1 cellular context compared by ENCODE assay signal in the genomic region with DNA sequence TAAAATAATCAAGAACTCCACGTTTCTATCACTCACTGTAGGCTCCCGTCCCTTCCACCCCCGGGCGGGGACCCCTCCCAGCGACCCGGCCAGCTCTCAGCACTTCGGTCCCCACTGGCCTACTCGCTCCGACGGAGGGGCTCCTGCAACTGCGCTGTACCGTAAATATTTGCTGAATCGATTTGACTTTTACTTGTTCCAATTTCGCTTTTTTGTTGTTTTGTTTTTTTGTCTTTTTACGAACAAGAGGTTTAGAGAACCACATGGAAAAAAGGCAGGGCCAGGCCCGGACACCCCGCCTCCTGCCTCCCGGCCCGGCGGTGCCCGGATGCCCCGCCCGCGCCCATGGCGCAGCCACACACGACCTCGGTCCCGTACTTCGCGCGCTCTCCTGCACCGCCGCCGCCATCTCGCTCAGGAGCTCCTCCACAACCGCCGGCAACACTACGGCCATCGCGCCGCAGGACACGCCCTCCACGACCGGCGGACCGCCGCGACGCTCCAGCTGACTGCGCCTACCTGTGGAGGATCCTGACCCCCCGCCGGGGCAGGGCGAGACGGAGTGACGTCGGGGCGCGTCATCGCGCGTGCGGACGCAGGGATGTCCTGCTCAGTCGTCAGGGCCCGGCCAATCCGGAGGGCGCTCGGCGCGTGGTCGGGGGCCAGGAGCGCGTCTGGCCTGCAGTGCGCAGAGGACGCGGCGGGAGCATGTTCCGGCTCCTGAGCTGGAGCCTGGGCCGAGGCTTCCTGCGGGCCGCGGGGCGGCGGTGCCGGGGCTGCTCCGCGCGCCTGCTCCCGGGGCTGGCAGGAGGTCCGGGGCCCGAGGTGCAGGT.
A peak's percentile ranks its signal among the peaks of the same experiment; 100 is the strongest.
TF ChIP-seq lines count a peak whose summit lies in the region.

A gene with protein sequence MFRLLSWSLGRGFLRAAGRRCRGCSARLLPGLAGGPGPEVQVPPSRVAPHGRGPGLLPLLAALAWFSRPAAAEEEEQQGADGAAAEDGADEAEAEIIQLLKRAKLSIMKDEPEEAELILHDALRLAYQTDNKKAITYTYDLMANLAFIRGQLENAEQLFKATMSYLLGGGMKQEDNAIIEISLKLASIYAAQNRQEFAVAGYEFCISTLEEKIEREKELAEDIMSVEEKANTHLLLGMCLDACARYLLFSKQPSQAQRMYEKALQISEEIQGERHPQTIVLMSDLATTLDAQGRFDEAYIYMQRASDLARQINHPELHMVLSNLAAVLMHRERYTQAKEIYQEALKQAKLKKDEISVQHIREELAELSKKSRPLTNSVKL (plus strand): TSS at position 684 of the 833 bp plus-strand sequence. CDS start 25 bp downstream, at position 709.
A gene with protein sequence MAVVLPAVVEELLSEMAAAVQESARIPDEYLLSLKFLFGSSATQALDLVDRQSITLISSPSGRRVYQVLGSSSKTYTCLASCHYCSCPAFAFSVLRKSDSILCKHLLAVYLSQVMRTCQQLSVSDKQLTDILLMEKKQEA (minus strand): TSS at position 564 of the 833 bp plus-strand sequence. CDS start 110 bp downstream, at position 454.

TF ChIP-seq in HepG2, 621 proteins besides CTCF, POLR2A, EP300 and RAD21 (continued from another document and continues in another):
- TF ChIP-seq, protein P1, sequence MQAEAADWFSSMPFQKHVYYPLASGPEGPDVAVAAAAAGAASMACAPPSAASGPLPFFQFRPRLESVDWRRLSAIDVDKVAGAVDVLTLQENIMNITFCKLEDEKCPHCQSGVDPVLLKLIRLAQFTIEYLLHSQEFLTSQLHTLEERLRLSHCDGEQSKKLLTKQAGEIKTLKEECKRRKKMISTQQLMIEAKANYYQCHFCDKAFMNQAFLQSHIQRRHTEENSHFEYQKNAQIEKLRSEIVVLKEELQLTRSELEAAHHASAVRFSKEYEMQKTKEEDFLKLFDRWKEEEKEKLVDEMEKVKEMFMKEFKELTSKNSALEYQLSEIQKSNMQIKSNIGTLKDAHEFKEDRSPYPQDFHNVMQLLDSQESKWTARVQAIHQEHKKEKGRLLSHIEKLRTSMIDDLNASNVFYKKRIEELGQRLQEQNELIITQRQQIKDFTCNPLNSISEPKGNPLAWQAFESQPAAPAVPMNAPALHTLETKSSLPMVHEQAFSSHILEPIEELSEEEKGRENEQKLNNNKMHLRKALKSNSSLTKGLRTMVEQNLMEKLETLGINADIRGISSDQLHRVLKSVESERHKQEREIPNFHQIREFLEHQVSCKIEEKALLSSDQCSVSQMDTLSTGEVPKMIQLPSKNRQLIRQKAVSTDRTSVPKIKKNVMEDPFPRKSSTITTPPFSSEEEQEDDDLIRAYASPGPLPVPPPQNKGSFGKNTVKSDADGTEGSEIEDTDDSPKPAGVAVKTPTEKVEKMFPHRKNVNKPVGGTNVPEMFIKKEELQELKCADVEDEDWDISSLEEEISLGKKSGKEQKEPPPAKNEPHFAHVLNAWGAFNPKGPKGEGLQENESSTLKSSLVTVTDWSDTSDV (CRISPR knock-in tag; IDR thresholded peaks at IDR 0.05): no peak
- TF ChIP-seq NFYB (CRISPR knock-in tag; IDR thresholded peaks at IDR 0.05) (peak; percentile 82), EED (CRISPR knock-in tag; IDR thresholded peaks at IDR 0.05) (0 out of 2 replicates have a peak, but pooled peaks have one; percentile 76), ATF1 (CRISPR knock-in tag; IDR thresholded peaks at IDR 0.05) (peak; percentile 89), ARNTL (CRISPR knock-in tag; IDR thresholded peaks at IDR 0.05) (peak; percentile 67; the same call in 1 of the 2 replicates), ZNF136 (CRISPR knock-in tag; IDR thresholded peaks at IDR 0.05; ENCODE audit: low read depth) (0 out of 2 replicates have a peak, but pooled peaks have one; percentile 83), ZNF292 (CRISPR knock-in tag; IDR thresholded peaks at IDR 0.05; ENCODE audit: borderline replicate concordance, low read depth) (no peak), FOXO1 (CRISPR knock-in tag; IDR thresholded peaks at IDR 0.05) (peak; percentile 81), ZMYM4 (CRISPR knock-in tag; IDR thresholded peaks at IDR 0.05) (peak; percentile 95), SIN3B (IDR thresholded peaks at IDR 0.05; ENCODE audit: low read length) (no peak), PTBP1 (IDR thresholded peaks at IDR 0.05; ENCODE audit: low read depth, low read length, poor library complexity, severe bottlenecking) (no peak), ZNF484 (CRISPR knock-in tag; IDR thresholded peaks at IDR 0.05; ENCODE audit: borderline replicate concordance, low read depth) (no peak), ZNF546 (CRISPR knock-in tag; conservative IDR thresholded peaks at IDR 0.05) (no peak; the same call in 1 of the 2 replicates), NCOR1 (IDR thresholded peaks at IDR 0.05; ENCODE audit: borderline replicate concordance, low read length) (no peak), ZNF30 (CRISPR knock-in tag; IDR thresholded peaks at IDR 0.05) (no peak), ZNF329 (CRISPR knock-in tag; IDR thresholded peaks at IDR 0.05; ENCODE audit: low read depth) (peak; percentile 83; the same call in 1 of the 2 replicates), ZNF121 (CRISPR knock-in tag; IDR thresholded peaks at IDR 0.05) (0 out of 2 replicates have a peak, but pooled peaks have one; percentile 67), ZNF670 (CRISPR knock-in tag; IDR thresholded peaks at IDR 0.05; ENCODE audit: borderline replicate concordance) (0 out of 2 replicates have a peak, but pooled peaks have one; percentile 38), HDAC6 (IDR thresholded peaks at IDR 0.05; ENCODE audit: low read depth, low read length) (no peak), ZNF775 (CRISPR knock-in tag; IDR thresholded peaks at IDR 0.05; ENCODE audit: borderline replicate concordance) (no peak), SRF (IDR thresholded peaks at IDR 0.05; ENCODE audit: low read depth, low read length) (no peak), ETV5 (CRISPR knock-in tag; IDR thresholded peaks at IDR 0.05; ENCODE audit: borderline replicate concordance) (peak; percentile 76), GATAD2A (CRISPR knock-in tag; IDR thresholded peaks at IDR 0.05) (peak; percentile 77), CBX5 (CRISPR knock-in tag; IDR thresholded peaks at IDR 0.05; ENCODE audit: borderline replicate concordance) (peak; percentile 87; the same call in 1 of the 2 replicates), RAD51 (IDR thresholded peaks at IDR 0.05; ENCODE audit: borderline replicate concordance) (no peak), ZBTB21 (CRISPR knock-in tag; IDR thresholded peaks at IDR 0.05) (peak; percentile 98), CHCHD3 (CRISPR knock-in tag; IDR thresholded peaks at IDR 0.05) (peak; percentile 84), NFE2 (CRISPR knock-in tag; IDR thresholded peaks at IDR 0.05) (no peak), GFI1 (CRISPR knock-in tag; IDR thresholded peaks at IDR 0.05; ENCODE audit: borderline replicate concordance) (peak; percentile 82; the same call in 1 of the 2 replicates)
- TF ChIP-seq, protein P2, sequence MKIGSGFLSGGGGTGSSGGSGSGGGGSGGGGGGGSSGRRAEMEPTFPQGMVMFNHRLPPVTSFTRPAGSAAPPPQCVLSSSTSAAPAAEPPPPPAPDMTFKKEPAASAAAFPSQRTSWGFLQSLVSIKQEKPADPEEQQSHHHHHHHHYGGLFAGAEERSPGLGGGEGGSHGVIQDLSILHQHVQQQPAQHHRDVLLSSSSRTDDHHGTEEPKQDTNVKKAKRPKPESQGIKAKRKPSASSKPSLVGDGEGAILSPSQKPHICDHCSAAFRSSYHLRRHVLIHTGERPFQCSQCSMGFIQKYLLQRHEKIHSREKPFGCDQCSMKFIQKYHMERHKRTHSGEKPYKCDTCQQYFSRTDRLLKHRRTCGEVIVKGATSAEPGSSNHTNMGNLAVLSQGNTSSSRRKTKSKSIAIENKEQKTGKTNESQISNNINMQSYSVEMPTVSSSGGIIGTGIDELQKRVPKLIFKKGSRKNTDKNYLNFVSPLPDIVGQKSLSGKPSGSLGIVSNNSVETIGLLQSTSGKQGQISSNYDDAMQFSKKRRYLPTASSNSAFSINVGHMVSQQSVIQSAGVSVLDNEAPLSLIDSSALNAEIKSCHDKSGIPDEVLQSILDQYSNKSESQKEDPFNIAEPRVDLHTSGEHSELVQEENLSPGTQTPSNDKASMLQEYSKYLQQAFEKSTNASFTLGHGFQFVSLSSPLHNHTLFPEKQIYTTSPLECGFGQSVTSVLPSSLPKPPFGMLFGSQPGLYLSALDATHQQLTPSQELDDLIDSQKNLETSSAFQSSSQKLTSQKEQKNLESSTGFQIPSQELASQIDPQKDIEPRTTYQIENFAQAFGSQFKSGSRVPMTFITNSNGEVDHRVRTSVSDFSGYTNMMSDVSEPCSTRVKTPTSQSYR (CRISPR knock-in tag; IDR thresholded peaks at IDR 0.05; ENCODE audit: borderline replicate concordance): peak; percentile 79
- TF ChIP-seq, protein P3, sequence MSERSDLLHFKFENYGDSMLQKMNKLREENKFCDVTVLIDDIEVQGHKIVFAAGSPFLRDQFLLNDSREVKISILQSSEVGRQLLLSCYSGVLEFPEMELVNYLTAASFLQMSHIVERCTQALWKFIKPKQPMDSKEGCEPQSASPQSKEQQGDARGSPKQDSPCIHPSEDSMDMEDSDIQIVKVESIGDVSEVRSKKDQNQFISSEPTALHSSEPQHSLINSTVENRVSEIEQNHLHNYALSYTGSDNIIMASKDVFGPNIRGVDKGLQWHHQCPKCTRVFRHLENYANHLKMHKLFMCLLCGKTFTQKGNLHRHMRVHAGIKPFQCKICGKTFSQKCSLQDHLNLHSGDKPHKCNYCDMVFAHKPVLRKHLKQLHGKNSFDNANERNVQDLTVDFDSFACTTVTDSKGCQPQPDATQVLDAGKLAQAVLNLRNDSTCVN (CRISPR knock-in tag; IDR thresholded peaks at IDR 0.05; ENCODE audit: borderline replicate concordance): peak; percentile 85
- TF ChIP-seq, protein P4, sequence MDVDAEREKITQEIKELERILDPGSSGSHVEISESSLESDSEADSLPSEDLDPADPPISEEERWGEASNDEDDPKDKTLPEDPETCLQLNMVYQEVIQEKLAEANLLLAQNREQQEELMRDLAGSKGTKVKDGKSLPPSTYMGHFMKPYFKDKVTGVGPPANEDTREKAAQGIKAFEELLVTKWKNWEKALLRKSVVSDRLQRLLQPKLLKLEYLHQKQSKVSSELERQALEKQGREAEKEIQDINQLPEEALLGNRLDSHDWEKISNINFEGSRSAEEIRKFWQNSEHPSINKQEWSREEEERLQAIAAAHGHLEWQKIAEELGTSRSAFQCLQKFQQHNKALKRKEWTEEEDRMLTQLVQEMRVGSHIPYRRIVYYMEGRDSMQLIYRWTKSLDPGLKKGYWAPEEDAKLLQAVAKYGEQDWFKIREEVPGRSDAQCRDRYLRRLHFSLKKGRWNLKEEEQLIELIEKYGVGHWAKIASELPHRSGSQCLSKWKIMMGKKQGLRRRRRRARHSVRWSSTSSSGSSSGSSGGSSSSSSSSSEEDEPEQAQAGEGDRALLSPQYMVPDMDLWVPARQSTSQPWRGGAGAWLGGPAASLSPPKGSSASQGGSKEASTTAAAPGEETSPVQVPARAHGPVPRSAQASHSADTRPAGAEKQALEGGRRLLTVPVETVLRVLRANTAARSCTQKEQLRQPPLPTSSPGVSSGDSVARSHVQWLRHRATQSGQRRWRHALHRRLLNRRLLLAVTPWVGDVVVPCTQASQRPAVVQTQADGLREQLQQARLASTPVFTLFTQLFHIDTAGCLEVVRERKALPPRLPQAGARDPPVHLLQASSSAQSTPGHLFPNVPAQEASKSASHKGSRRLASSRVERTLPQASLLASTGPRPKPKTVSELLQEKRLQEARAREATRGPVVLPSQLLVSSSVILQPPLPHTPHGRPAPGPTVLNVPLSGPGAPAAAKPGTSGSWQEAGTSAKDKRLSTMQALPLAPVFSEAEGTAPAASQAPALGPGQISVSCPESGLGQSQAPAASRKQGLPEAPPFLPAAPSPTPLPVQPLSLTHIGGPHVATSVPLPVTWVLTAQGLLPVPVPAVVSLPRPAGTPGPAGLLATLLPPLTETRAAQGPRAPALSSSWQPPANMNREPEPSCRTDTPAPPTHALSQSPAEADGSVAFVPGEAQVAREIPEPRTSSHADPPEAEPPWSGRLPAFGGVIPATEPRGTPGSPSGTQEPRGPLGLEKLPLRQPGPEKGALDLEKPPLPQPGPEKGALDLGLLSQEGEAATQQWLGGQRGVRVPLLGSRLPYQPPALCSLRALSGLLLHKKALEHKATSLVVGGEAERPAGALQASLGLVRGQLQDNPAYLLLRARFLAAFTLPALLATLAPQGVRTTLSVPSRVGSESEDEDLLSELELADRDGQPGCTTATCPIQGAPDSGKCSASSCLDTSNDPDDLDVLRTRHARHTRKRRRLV (CRISPR knock-in tag; IDR thresholded peaks at IDR 0.05): no peak; the same call in 1 of the 2 replicates
- TF ChIP-seq, protein P5, sequence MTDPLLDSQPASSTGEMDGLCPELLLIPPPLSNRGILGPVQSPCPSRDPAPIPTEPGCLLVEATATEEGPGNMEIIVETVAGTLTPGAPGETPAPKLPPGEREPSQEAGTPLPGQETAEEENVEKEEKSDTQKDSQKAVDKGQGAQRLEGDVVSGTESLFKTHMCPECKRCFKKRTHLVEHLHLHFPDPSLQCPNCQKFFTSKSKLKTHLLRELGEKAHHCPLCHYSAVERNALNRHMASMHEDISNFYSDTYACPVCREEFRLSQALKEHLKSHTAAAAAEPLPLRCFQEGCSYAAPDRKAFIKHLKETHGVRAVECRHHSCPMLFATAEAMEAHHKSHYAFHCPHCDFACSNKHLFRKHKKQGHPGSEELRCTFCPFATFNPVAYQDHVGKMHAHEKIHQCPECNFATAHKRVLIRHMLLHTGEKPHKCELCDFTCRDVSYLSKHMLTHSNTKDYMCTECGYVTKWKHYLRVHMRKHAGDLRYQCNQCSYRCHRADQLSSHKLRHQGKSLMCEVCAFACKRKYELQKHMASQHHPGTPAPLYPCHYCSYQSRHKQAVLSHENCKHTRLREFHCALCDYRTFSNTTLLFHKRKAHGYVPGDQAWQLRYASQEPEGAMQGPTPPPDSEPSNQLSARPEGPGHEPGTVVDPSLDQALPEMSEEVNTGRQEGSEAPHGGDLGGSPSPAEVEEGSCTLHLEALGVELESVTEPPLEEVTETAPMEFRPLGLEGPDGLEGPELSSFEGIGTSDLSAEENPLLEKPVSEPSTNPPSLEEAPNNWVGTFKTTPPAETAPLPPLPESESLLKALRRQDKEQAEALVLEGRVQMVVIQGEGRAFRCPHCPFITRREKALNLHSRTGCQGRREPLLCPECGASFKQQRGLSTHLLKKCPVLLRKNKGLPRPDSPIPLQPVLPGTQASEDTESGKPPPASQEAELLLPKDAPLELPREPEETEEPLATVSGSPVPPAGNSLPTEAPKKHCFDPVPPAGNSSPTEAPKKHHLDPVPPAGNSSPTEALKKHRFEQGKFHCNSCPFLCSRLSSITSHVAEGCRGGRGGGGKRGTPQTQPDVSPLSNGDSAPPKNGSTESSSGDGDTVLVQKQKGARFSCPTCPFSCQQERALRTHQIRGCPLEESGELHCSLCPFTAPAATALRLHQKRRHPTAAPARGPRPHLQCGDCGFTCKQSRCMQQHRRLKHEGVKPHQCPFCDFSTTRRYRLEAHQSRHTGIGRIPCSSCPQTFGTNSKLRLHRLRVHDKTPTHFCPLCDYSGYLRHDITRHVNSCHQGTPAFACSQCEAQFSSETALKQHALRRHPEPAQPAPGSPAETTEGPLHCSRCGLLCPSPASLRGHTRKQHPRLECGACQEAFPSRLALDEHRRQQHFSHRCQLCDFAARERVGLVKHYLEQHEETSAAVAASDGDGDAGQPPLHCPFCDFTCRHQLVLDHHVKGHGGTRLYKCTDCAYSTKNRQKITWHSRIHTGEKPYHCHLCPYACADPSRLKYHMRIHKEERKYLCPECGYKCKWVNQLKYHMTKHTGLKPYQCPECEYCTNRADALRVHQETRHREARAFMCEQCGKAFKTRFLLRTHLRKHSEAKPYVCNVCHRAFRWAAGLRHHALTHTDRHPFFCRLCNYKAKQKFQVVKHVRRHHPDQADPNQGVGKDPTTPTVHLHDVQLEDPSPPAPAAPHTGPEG (CRISPR knock-in tag; IDR thresholded peaks at IDR 0.05): peak; percentile 79
